1 cellular context compared by ENCODE assay signal in the genomic region with DNA sequence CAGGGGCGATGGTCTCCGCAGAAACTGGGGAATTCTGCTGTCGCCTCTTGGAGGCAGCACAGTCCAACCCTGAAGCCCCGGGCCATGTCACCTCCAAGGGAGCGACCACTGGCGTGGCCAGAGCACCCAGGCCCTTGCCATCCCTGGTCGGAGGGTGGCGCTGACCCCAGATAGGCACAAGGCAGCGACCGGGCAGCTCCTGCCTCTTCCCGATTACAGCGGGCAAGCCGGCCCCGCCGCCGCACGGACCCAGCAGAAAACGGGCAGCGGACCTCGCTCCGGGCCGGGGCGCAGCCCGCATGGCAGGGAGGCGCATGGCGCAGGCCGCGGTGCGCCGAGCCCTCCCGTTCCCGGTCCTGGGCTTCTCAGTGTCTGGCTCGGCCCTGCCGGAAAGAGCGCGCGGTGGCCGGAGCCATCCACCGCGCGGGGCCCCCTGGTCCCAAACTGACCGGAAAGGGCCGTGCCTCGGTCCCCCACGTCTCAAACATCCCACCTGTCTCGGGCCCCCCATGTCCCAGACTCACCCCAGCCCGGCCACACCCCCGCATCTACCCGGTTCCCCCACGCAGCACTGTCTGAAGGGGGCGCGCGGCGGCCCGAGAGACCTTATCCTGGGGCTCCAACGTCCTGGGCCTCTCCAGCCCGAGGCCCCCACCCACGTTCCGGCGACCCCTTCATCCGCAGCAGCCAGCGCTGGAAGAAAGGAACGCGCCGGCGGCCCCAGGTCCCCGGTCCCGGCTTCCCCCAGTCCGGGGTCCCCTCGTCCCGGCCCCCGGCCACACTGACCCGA.
A peak's percentile ranks its signal among the peaks of the same experiment; 100 is the strongest.
TF ChIP-seq lines count a peak whose summit lies in the region.

No MANE protein-coding gene starts in this region.

TF ChIP-seq in WTC11, 78 proteins besides CTCF, POLR2A, EP300 and RAD21 (continued from another document):
- TF ChIP-seq, protein P1, sequence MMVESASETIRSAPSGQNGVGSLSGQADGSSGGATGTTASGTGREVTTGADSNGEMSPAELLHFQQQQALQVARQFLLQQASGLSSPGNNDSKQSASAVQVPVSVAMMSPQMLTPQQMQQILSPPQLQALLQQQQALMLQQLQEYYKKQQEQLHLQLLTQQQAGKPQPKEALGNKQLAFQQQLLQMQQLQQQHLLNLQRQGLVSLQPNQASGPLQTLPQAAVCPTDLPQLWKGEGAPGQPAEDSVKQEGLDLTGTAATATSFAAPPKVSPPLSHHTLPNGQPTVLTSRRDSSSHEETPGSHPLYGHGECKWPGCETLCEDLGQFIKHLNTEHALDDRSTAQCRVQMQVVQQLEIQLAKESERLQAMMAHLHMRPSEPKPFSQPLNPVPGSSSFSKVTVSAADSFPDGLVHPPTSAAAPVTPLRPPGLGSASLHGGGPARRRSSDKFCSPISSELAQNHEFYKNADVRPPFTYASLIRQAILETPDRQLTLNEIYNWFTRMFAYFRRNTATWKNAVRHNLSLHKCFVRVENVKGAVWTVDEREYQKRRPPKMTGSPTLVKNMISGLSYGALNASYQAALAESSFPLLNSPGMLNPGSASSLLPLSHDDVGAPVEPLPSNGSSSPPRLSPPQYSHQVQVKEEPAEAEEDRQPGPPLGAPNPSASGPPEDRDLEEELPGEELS (CRISPR knock-in tag; IDR thresholded peaks at IDR 0.05), result no peak
- TF ChIP-seq, protein P2, sequence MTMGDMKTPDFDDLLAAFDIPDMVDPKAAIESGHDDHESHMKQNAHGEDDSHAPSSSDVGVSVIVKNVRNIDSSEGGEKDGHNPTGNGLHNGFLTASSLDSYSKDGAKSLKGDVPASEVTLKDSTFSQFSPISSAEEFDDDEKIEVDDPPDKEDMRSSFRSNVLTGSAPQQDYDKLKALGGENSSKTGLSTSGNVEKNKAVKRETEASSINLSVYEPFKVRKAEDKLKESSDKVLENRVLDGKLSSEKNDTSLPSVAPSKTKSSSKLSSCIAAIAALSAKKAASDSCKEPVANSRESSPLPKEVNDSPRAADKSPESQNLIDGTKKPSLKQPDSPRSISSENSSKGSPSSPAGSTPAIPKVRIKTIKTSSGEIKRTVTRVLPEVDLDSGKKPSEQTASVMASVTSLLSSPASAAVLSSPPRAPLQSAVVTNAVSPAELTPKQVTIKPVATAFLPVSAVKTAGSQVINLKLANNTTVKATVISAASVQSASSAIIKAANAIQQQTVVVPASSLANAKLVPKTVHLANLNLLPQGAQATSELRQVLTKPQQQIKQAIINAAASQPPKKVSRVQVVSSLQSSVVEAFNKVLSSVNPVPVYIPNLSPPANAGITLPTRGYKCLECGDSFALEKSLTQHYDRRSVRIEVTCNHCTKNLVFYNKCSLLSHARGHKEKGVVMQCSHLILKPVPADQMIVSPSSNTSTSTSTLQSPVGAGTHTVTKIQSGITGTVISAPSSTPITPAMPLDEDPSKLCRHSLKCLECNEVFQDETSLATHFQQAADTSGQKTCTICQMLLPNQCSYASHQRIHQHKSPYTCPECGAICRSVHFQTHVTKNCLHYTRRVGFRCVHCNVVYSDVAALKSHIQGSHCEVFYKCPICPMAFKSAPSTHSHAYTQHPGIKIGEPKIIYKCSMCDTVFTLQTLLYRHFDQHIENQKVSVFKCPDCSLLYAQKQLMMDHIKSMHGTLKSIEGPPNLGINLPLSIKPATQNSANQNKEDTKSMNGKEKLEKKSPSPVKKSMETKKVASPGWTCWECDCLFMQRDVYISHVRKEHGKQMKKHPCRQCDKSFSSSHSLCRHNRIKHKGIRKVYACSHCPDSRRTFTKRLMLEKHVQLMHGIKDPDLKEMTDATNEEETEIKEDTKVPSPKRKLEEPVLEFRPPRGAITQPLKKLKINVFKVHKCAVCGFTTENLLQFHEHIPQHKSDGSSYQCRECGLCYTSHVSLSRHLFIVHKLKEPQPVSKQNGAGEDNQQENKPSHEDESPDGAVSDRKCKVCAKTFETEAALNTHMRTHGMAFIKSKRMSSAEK (CRISPR knock-in tag; IDR thresholded peaks at IDR 0.05; ENCODE audit: borderline replicate concordance), result no peak
- TF ChIP-seq SOX15 (CRISPR knock-in tag; IDR thresholded peaks at IDR 0.05) (no peak), SP1 (CRISPR knock-in tag; conservative IDR thresholded peaks at IDR 0.05) (0 out of 2 replicates have a peak, but pooled peaks have one; percentile 50), FOXP1 (CRISPR knock-in tag; IDR thresholded peaks at IDR 0.05; ENCODE audit: borderline replicate concordance) (peak; percentile 58), NR2C2 (CRISPR knock-in tag; IDR thresholded peaks at IDR 0.05) (0 out of 2 replicates have a peak, but pooled peaks have one; percentile 30), ZNF423 (CRISPR knock-in tag; IDR thresholded peaks at IDR 0.05) (peak; percentile 7; the same call in 1 of the 2 replicates), RELA (CRISPR knock-in tag; IDR thresholded peaks at IDR 0.05; ENCODE audit: borderline replicate concordance) (0 out of 2 replicates have a peak, but pooled peaks have one; percentile 28)
